ENCODE assay signal across 20 cellular contexts in genomic region chr14:102873131-102873530, GRCh38. TPM values are rescaled to one million over a fixed set of nuclear protein-coding genes. Genes with fewer than 3 reads are reported as not detected.
"Had no signal": no experiment of that assay in that cellular context is flagged by ENCODE, and none has a peak within 500 bp of the region (broad histone marks: within the 10 kb centered on the region; RNA-seq: fewer than 3 reads in every experiment).

No MANE protein-coding gene starts in this region.

- H3K36me3 ChIP-seq: prostate gland, uterus had no signal

- H3K4me3 ChIP-seq: prostate gland, right atrium auricular region, uterus had no signal

- H3K27ac ChIP-seq: prostate gland, right atrium auricular region, uterus had no signal

- FAIRE-seq: colon, endometrium, keratinocyte had no signal

- H3K27me3 Mint-ChIP-seq: activated naive CD8-positive, alpha-beta T cell treated with anti-CD3 and anti-CD28 coated beads, Interleukin-2, amount 10 ng/mL, durations not matched to agents 7 days and 5 days; activated T-helper 17 cell treated with anti-CD3 and anti-CD28 coated beads, Interleukin-2, amount 50 U/mL, for 72 hours; brain had no signal

- H3K4me1 Mint-ChIP-seq: brain had no signal

- DNase-seq: activated CD8-positive, alpha-beta memory T cell treated with anti-CD3 and anti-CD28 coated beads for 24 hours; activated CD8-positive, alpha-beta memory T cell treated with anti-CD3 and anti-CD28 coated beads, Interleukin-2, amount 50 U/mL, for 48 hours; activated naive CD4-positive, alpha-beta T cell treated with Interleukin-2 at 50 U/mL for 16 hours; activated naive CD8-positive, alpha-beta T cell treated with anti-CD3 and anti-CD28 coated beads, Interleukin-2, amount 10 ng/mL, durations not matched to agents 7 days and 5 days; anterior cingulate cortex; caudate nucleus; erythroblast; foreskin melanocyte; midbrain; occipital lobe; T-helper 1 cell; uterus had no signal

- H3K9me3 Mint-ChIP-seq: activated naive CD8-positive, alpha-beta T cell treated with anti-CD3 and anti-CD28 coated beads, Interleukin-2, amount 10 ng/mL, durations not matched to agents 7 days and 5 days; activated T-helper 17 cell treated with anti-CD3 and anti-CD28 coated beads, Interleukin-2, amount 50 U/mL, for 72 hours; brain had no signal

- H3K9me3 ChIP-seq: prostate gland, right atrium auricular region, uterus had no signal

- H3K27me3 ChIP-seq: right atrium auricular region, uterus had no signal

- H3K27ac Mint-ChIP-seq: activated naive CD8-positive, alpha-beta T cell treated with anti-CD3 and anti-CD28 coated beads, Interleukin-2, amount 10 ng/mL, durations not matched to agents 7 days and 5 days; brain had no signal

- H3K4me3 Mint-ChIP-seq: activated naive CD8-positive, alpha-beta T cell treated with anti-CD3 and anti-CD28 coated beads, Interleukin-2, amount 10 ng/mL, durations not matched to agents 7 days and 5 days; activated T-helper 17 cell treated with anti-CD3 and anti-CD28 coated beads, Interleukin-2, amount 50 U/mL, for 72 hours; brain had no signal

- ATAC-seq: activated CD4-positive, CD25-positive, alpha-beta regulatory T cell treated with anti-CD3 and anti-CD28 coated beads, Interleukin-2, amount 50 U/mL, for 24 hours; activated T-helper 17 cell treated with anti-CD3 and anti-CD28 coated beads, Interleukin-2, amount 50 U/mL, for 72 hours had no signal

- H3K4me1 ChIP-seq: prostate gland, uterus had no signal

RNA-seq across cellular contexts. Expression of gene AMN, which starts 49.3 kb away (rescaled TPM):
- total RNA-seq: occipital lobe had no signal
